Comparison of ENCODE assay signal across 1 cellular context in the genomic region with DNA sequence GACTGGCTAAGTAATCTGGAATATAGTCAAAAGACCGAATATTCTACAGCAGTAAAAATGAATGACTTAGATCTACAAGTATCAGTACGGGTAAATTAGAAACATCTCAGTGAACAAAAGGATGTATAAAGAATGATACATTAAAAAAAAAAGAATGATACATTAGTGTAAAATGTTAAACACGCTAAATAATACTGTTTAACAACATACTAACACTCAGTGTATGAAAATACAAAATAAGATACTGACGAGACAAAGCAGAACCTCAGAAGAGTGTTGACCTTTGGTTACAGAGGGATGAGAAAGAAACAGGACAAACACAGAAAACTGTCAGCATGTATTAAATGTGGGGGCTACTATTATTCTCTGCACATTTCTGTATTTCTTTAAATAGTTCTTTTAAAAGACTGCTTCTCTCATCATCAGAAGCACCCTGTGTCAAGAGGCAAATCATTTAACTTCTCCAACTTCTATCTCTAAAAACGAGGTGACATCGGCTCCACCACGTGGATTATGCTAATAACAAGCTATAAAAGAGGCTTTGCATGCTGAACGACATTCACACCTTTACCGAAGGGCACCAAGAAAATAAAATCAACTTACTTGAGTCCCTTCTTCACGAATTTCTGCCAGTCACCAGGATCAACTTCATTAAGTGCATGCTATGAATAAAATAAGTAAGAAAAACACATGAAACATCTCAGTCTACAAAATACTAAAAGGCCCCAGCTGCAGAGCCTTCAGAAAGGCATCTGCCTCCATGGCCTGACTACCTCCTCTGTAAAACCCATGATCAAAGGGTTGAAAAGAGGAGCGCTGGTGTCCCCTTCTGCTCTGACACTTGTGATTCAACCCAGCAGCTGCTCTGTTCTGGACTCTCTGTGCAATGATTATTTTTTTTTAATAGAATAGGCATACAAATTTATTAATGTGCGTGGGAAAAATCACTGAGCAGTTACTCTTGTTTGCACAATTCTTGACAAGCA.
TF ChIP-seq lines count a peak whose summit lies in the region.

No MANE protein-coding gene starts in this region.

TF ChIP-seq in GM23338, 12 proteins besides CTCF, POLR2A, EP300 and RAD21 (continued from another document):
- TF ChIP-seq ZNF462 (CRISPR knock-in tag; IDR thresholded peaks at IDR 0.05) = no peak
